In the genomic region with DNA sequence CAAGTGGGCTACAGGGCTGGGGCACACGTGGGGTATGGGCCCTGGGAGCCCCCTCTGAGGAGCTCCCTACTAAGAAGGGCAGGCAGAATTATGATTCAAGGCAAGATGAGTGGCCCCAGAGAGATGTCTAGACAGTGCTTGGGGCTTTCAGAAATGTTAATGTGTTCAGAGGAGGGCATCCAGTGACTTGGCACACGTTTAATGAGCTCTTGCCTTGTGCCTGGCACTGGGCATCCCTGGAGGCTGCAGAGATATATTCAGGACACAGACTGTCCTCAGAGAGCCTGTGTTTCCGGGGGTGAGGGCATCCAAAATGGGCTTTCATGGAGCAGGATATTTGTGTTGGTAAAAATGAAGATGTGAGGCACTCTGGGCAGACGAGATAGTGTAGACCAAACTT, we compare ENCODE assay signal across 24 cellular contexts. TPM values are rescaled to one million over a fixed set of nuclear protein-coding genes. Genes with fewer than 3 reads are reported as not detected.
DNase-seq lines count a peak whose midpoint lies in the region; ATAC-seq and TF ChIP-seq lines count a peak whose summit lies in the region.
"Had no signal": no experiment of that assay in that cellular context is flagged by ENCODE, and none has a peak within 500 bp of the region (broad histone marks: within the 10 kb centered on the region; RNA-seq: fewer than 3 reads in every experiment).

No MANE protein-coding gene starts in this region.

- H3K9ac ChIP-seq in endodermal cell (ENCODE audit: extremely low read depth, low read length, poor library complexity, severe bottlenecking) (no peak overlapping the region), MM.1S (ENCODE audit: low read length) (no peak overlapping the region)
- H3K9ac ChIP-seq: GM23248, KMS-11 had no signal

- no peaks in the 10 kb centered on the region for H3K9me3 Mint-ChIP-seq in endodermal cell
- no peaks in the 10 kb centered on the region for H3K9me3 Mint-ChIP-seq in nephron
- H3K9me3 Mint-ChIP-seq: CD8-positive, alpha-beta memory T cell had no signal

- H3K27me3 Mint-ChIP-seq in endodermal cell (ENCODE audit: insufficient read depth) (no peaks in the 10 kb centered on the region), nephron (ENCODE audit: low read depth) (peaks cover 5% of the 10 kb centered on the region)

- TF ChIP-seq CTCF in endodermal cell (conservative IDR thresholded peaks at IDR 0.05) (no peak), nephron (IDR thresholded peaks at IDR 0.05; ENCODE audit: unreplicated experiment in 3 of 3) (no peak), gastrocnemius medialis (IDR thresholded peaks at IDR 0.05 in 4 of 5, conservative IDR thresholded peaks at IDR 0.05 in 1 of 5) (no peak), MM.1S (IDR thresholded peaks at IDR 0.05; ENCODE audit: low read length) (no peak)

- ATAC-seq in Right ventricle myocardium superior (ENCODE audit: poor library complexity) (peak; percentile 48), gastrocnemius medialis (no peak)
- no peak for ATAC-seq in stimulated activated naive CD8-positive, alpha-beta T cell treated with anti-CD3 and anti-CD28 coated beads, Interleukin-15, Interleukin-2, amounts not matched to agents 100 U/mL and 50 U/mL, for 24 hours

- no peak overlapping the region for H2AFZ ChIP-seq in MM.1S (ENCODE audit: low read length)
- H2AFZ ChIP-seq: GM23248, PC-9 had no signal

- H3K4me3 ChIP-seq in endodermal cell (ENCODE audit: low read length): no peak overlapping the region
- H3K4me3 ChIP-seq in gastrocnemius medialis: no peak overlapping the region
- H3K4me3 ChIP-seq in MM.1S (ENCODE audit: low read length): no peak overlapping the region
- H3K4me3 ChIP-seq: GM23248, HAP-1, PC-9 had no signal

- H3K9me3 ChIP-seq in endodermal cell (ENCODE audit: control insufficient read depth, low read length) (no peaks in the 10 kb centered on the region), gastrocnemius medialis (no peaks in the 10 kb centered on the region), MM.1S (replicated peaks; ENCODE audit: insufficient read depth, low read length) (no peaks in the 10 kb centered on the region)
- H3K9me3 ChIP-seq: HAP-1 had no signal

- 88 to 95% methylated on average over 4 of the region's 4 CpGs for WGBS in endodermal cell (ENCODE audit: insufficient coverage in 1 of 2, insufficient read length in 1 of 2), 2 experiments

- H3K27ac Mint-ChIP-seq in endodermal cell: peak overlapping the region; percentile 56
- peak overlapping the region in 2 of 3 experiments; percentile 23 to 40 for H3K27ac Mint-ChIP-seq in nephron
- H3K27ac Mint-ChIP-seq: CD8-positive, alpha-beta memory T cell had no signal

- H3K79me2 ChIP-seq in MM.1S (ENCODE audit: low read length): no peaks in the 10 kb centered on the region

- H3F3A ChIP-seq in MM.1S (ENCODE audit: insufficient read depth, low read length): no peaks in the 10 kb centered on the region

- DNase-seq in Right ventricle myocardium superior (no peak), cardiac septum (ENCODE audit: low spot score) (no peak), endodermal cell (no peak), gastrocnemius medialis (no peak), MM.1S (no peak)
- no peak for DNase-seq in stimulated activated naive CD8-positive, alpha-beta T cell treated with anti-CD3 and anti-CD28 coated beads, Interleukin-15, Interleukin-2, amounts not matched to agents 100 U/mL and 50 U/mL, for 24 hours
- DNase-seq: 8988T; Calu3; CD8-positive, alpha-beta memory T cell; DMS153; GM23248; IMR-90; NCI-H1105 treated with DMSO at 0.1 percent for 48 hours; NCI-H2029 treated with DMSO at 0.1 percent for 48 hours; NCI-H226; NCI-H510A treated with DMSO at 0.1 percent for 48 hours; NCI-H748 treated with DMSO at 0.1 percent for 48 hours; PC-9; RPMI8226; SIG-M5 had no signal

- no peaks in the 10 kb centered on the region for H4K20me1 ChIP-seq in MM.1S (ENCODE audit: insufficient read depth, low read length)

- no peak overlapping the region for H3K4me2 ChIP-seq in MM.1S (ENCODE audit: low read depth, low read length)
- H3K4me2 ChIP-seq: KMS-11, PC-9 had no signal

- H3K4me1 ChIP-seq in endodermal cell (ENCODE audit: control insufficient read depth, insufficient read depth, low read length) (peaks cover 8% of the 10 kb centered on the region), gastrocnemius medialis (peaks cover 30 to 53% of the 10 kb centered on the region in 2 donors), MM.1S (ENCODE audit: low read length) (no peaks in the 10 kb centered on the region)
- H3K4me1 ChIP-seq: HAP-1 had no signal

- H3K4me1 Mint-ChIP-seq in endodermal cell (peaks cover 11% of the 10 kb centered on the region), nephron (peaks cover 39% of the 10 kb centered on the region)
- H3K4me1 Mint-ChIP-seq: CD8-positive, alpha-beta memory T cell had no signal

- no peaks in the 10 kb centered on the region for H3K9me2 ChIP-seq in MM.1S (replicated peaks; ENCODE audit: insufficient read depth, low read length)

- H3K36me3 ChIP-seq in endodermal cell (ENCODE audit: control insufficient read depth, insufficient read depth, low read length) (no peaks in the 10 kb centered on the region), gastrocnemius medialis (no peaks in the 10 kb centered on the region), MM.1S (replicated peaks; ENCODE audit: insufficient read depth, low read length) (no peaks in the 10 kb centered on the region)
- H3K36me3 ChIP-seq: HAP-1 had no signal

- TF ChIP-seq POLR2A in gastrocnemius medialis (IDR thresholded peaks at IDR 0.05): no peak

- H3K36me3 Mint-ChIP-seq in endodermal cell (ENCODE audit: low read depth): no peaks in the 10 kb centered on the region
- H3K36me3 Mint-ChIP-seq in nephron (ENCODE audit: low read depth): no peaks in the 10 kb centered on the region
- H3K36me3 Mint-ChIP-seq: CD8-positive, alpha-beta memory T cell had no signal

- H3K27me3 ChIP-seq in endodermal cell (ENCODE audit: control insufficient read depth, insufficient read depth, low read length, poor library complexity, severe bottlenecking): no peaks in the 10 kb centered on the region
- H3K27me3 ChIP-seq in gastrocnemius medialis: no peaks in the 10 kb centered on the region
- no peaks in the 10 kb centered on the region for H3K27me3 ChIP-seq in MM.1S (replicated peaks; ENCODE audit: insufficient read depth, low read length)

- intact Hi-C loops in Right ventricle myocardium superior (cut with DNase I): no loop called here
- intact Hi-C loops in cardiac septum (cut with DNase I): no loop called here
- intact Hi-C loops in gastrocnemius medialis (cut with DNase I; ENCODE audit: low total_unique reads): no loop called here

- in situ Hi-C loops in gastrocnemius medialis (cut with MboI; ENCODE audit: low sequenced_read_pairs in 4 of 4): no loop called here

- H3K4me3 Mint-ChIP-seq in endodermal cell (no peak overlapping the region), nephron (no peak overlapping the region)
- H3K4me3 Mint-ChIP-seq: CD8-positive, alpha-beta memory T cell had no signal

- H3K27ac ChIP-seq in endodermal cell (ENCODE audit: low read depth, low read length) (no peak overlapping the region), gastrocnemius medialis (peak overlapping the region; percentile 50 to 79 (median 70)), MM.1S (ENCODE audit: low read length) (no peak overlapping the region)
- H3K27ac ChIP-seq: C4-2B, GM23248, KMS-11, PC-9 had no signal

RNA-seq across cellular contexts. Expression of gene DAB2IP, which starts 25.4 kb away (rescaled TPM):
- total RNA-seq in Right ventricle myocardium superior (44.7 TPM), cardiac septum (60.3 TPM), endodermal cell (10 to 100 TPM; 70.7 to 71.0 TPM), gastrocnemius medialis (10 to 100 TPM; 22.7 to 68.2 (median 37.4) TPM)
- polyA plus RNA-seq in endodermal cell (2013, experiment 1 of 2): 33.4 TPM
- 36.0 TPM for polyA plus RNA-seq in endodermal cell (2013, experiment 2 of 2)

Comparison
In these comparisons a context has a peak if more than half of its experiments do, and no peak if none do; other contexts are left out.
1. H3K27ac ChIP-seq: peak in gastrocnemius medialis (4 of 4); none in endodermal cell (single experiment) and MM.1S (single experiment).